In genomic region chr16:176006-176405, GRCh38 we compare ENCODE assay signal across 10 cellular contexts. TPM values are rescaled to one million over a fixed set of nuclear protein-coding genes. Genes with fewer than 3 reads are reported as not detected.
"Had no signal": no experiment of that assay in that cellular context is flagged by ENCODE, and none has a peak within 500 bp of the region (broad histone marks: within the 10 kb centered on the region; RNA-seq: fewer than 3 reads in every experiment).

No MANE protein-coding gene starts in this region.

RNA-seq across cellular contexts. Expression of gene HBA1, which starts 0.5 kb away (rescaled TPM):
- total RNA-seq: activated CD4-positive, alpha-beta memory T cell treated with anti-CD3 and anti-CD28 coated beads, Interleukin-2, amount 10 ng/mL, durations not matched to agents 7 days and 5 days; activated CD4-positive, alpha-beta T cell treated with anti-CD3 and anti-CD28 coated beads for 36 hours; activated CD8-positive, alpha-beta memory T cell treated with anti-CD3 and anti-CD28 coated beads for 36 hours; astrocyte; cardiac muscle cell; PC-3; SK-MEL-5 had no signal

RNA-seq across cellular contexts. Expression of gene HBA2, which starts 3.3 kb away (rescaled TPM):
- total RNA-seq: activated CD4-positive, alpha-beta memory T cell treated with anti-CD3 and anti-CD28 coated beads, Interleukin-2, amount 10 ng/mL, durations not matched to agents 7 days and 5 days; activated CD4-positive, alpha-beta T cell treated with anti-CD3 and anti-CD28 coated beads for 36 hours; activated CD8-positive, alpha-beta memory T cell treated with anti-CD3 and anti-CD28 coated beads for 36 hours; MCF 10A; PC-3; SK-MEL-5; T-helper 17 cell had no signal
- polyA plus RNA-seq: cardiac muscle cell had no signal

RNA-seq across cellular contexts. Expression of gene HBQ1, which starts 4.3 kb away (rescaled TPM):
- total RNA-seq: activated CD4-positive, alpha-beta memory T cell treated with anti-CD3 and anti-CD28 coated beads, Interleukin-2, amount 10 ng/mL, durations not matched to agents 7 days and 5 days; MCF 10A; PC-3; T-helper 17 cell had no signal
- polyA plus RNA-seq: IgD-negative memory B cell had no signal

RNA-seq across cellular contexts. Expression of gene HBM, which starts 10.2 kb away (rescaled TPM):
- total RNA-seq: activated CD4-positive, alpha-beta memory T cell treated with anti-CD3 and anti-CD28 coated beads, Interleukin-2, amount 10 ng/mL, durations not matched to agents 7 days and 5 days; activated CD4-positive, alpha-beta T cell treated with anti-CD3 and anti-CD28 coated beads for 36 hours; activated CD8-positive, alpha-beta memory T cell treated with anti-CD3 and anti-CD28 coated beads for 36 hours; astrocyte; cardiac muscle cell; MCF 10A; PC-3; SK-MEL-5; T-helper 17 cell had no signal
- polyA plus RNA-seq: cardiac muscle cell, IgD-negative memory B cell had no signal

RNA-seq across cellular contexts. Expression of gene HBZ, which starts 23.6 kb away (rescaled TPM):
- total RNA-seq: activated CD4-positive, alpha-beta memory T cell treated with anti-CD3 and anti-CD28 coated beads, Interleukin-2, amount 10 ng/mL, durations not matched to agents 7 days and 5 days; activated CD4-positive, alpha-beta T cell treated with anti-CD3 and anti-CD28 coated beads for 36 hours; activated CD8-positive, alpha-beta memory T cell treated with anti-CD3 and anti-CD28 coated beads for 36 hours; astrocyte; cardiac muscle cell; MCF 10A; PC-3; SK-MEL-5; T-helper 17 cell had no signal
- polyA plus RNA-seq: cardiac muscle cell, IgD-negative memory B cell had no signal
